Comparison of ENCODE assay signal across 1 cellular context in the genomic region with DNA sequence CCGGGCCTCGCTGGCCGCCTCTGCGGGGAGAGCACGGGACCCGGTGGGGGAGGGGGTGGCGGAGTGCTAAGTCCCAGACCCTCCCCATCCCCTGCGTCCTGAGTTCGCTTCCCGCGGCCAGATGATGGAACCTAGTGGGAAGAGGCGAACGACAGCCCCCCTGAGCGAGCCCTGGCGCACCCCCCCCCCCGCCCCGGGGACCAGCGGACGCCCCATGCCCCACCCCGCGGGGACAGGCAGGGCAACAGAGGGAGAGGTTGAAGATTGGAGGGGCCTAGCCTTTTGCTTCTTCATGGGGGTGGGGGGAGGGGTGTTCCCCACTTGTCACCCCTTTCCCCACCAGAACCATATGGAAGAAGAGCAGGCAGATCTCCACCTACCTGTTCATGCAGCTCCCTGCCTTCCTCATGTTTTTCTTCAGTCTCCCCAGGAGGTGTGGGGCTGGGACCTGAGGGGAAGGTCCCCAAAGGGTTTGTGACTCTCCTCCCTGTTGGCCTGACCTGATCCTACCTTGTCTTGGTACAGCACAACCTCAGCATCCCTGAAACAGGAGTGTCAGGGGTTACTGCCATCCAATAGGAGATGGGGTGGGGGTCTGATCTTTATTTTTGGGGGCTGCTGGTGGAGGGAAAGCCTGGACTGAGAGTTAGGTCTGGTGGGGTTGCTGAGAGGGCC.
TF ChIP-seq lines count a peak whose summit lies in the region.

No MANE protein-coding gene starts in this region.

TF ChIP-seq in HEK293, 187 proteins besides CTCF, POLR2A, EP300 and RAD21:
- TF ChIP-seq, protein P1, sequence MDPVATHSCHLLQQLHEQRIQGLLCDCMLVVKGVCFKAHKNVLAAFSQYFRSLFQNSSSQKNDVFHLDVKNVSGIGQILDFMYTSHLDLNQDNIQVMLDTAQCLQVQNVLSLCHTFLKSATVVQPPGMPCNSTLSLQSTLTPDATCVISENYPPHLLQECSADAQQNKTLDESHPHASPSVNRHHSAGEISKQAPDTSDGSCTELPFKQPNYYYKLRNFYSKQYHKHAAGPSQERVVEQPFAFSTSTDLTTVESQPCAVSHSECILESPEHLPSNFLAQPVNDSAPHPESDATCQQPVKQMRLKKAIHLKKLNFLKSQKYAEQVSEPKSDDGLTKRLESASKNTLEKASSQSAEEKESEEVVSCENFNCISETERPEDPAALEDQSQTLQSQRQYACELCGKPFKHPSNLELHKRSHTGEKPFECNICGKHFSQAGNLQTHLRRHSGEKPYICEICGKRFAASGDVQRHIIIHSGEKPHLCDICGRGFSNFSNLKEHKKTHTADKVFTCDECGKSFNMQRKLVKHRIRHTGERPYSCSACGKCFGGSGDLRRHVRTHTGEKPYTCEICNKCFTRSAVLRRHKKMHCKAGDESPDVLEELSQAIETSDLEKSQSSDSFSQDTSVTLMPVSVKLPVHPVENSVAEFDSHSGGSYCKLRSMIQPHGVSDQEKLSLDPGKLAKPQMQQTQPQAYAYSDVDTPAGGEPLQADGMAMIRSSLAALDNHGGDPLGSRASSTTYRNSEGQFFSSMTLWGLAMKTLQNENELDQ (tag by site-specific recombination; IDR thresholded peaks at IDR 0.05; ENCODE audit: low read depth) = no peak
- 0 out of 2 replicates have a peak, but pooled peaks have one; percentile 2 for TF ChIP-seq ZNF596 (tag by site-specific recombination; IDR thresholded peaks at IDR 0.05)
- peak; percentile 2 for TF ChIP-seq ZBTB26 (tag by site-specific recombination; optimal IDR thresholded peaks at IDR 0.05)
- peak; percentile 8; the same call in 1 of the 2 replicates for TF ChIP-seq ZBTB10 (tag by site-specific recombination; IDR thresholded peaks at IDR 0.05)
- TF ChIP-seq, protein P2, sequence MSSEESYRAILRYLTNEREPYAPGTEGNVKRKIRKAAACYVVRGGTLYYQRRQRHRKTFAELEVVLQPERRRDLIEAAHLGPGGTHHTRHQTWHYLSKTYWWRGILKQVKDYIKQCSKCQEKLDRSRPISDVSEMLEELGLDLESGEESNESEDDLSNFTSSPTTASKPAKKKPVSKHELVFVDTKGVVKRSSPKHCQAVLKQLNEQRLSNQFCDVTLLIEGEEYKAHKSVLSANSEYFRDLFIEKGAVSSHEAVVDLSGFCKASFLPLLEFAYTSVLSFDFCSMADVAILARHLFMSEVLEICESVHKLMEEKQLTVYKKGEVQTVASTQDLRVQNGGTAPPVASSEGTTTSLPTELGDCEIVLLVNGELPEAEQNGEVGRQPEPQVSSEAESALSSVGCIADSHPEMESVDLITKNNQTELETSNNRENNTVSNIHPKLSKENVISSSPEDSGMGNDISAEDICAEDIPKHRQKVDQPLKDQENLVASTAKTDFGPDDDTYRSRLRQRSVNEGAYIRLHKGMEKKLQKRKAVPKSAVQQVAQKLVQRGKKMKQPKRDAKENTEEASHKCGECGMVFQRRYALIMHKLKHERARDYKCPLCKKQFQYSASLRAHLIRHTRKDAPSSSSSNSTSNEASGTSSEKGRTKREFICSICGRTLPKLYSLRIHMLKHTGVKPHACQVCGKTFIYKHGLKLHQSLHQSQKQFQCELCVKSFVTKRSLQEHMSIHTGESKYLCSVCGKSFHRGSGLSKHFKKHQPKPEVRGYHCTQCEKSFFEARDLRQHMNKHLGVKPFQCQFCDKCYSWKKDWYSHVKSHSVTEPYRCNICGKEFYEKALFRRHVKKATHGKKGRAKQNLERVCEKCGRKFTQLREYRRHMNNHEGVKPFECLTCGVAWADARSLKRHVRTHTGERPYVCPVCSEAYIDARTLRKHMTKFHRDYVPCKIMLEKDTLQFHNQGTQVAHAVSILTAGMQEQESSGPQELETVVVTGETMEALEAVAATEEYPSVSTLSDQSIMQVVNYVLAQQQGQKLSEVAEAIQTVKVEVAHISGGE (tag by site-specific recombination; conservative IDR thresholded peaks at IDR 0.05; ENCODE audit: low read depth) = 0 out of 2 replicates have a peak, but pooled peaks have one; percentile 18
- TF ChIP-seq ZBTB8A (tag by site-specific recombination; IDR thresholded peaks at IDR 0.05) = peak; percentile 26; the same call in 1 of the 2 replicates
- TF ChIP-seq TSHZ1 (tag by site-specific recombination; IDR thresholded peaks at IDR 0.05; ENCODE audit: borderline replicate concordance) = peak; percentile 67; the same call in 1 of the 2 replicates
- 0 out of 2 replicates have a peak, but pooled peaks have one; percentile 17 for TF ChIP-seq ZNF561 (tag by site-specific recombination; IDR thresholded peaks at IDR 0.05; ENCODE audit: borderline replicate concordance)
- TF ChIP-seq GLI2 (tag by site-specific recombination; IDR thresholded peaks at IDR 0.05; ENCODE audit: borderline replicate concordance, low read depth) = no peak
- TF ChIP-seq KLF1 (tag by site-specific recombination; IDR thresholded peaks at IDR 0.05) = peak; percentile 53; the same call in 1 of the 2 replicates
- TF ChIP-seq ZNF747 (tag by site-specific recombination; IDR thresholded peaks at IDR 0.05) = no peak
- peak; percentile 77 for TF ChIP-seq GLIS2 (tag by site-specific recombination; IDR thresholded peaks at IDR 0.05)
- peak; percentile 73 for TF ChIP-seq EGR2 (tag by site-specific recombination; IDR thresholded peaks at IDR 0.05; ENCODE audit: low read depth)
- no peak for TF ChIP-seq ZNF48 (tag by site-specific recombination; IDR thresholded peaks at IDR 0.05)
- TF ChIP-seq ZNF335 (tag by site-specific recombination; conservative IDR thresholded peaks at IDR 0.05) = peak; percentile 87
